21 cellular contexts compared by ENCODE assay signal in the genomic region with DNA sequence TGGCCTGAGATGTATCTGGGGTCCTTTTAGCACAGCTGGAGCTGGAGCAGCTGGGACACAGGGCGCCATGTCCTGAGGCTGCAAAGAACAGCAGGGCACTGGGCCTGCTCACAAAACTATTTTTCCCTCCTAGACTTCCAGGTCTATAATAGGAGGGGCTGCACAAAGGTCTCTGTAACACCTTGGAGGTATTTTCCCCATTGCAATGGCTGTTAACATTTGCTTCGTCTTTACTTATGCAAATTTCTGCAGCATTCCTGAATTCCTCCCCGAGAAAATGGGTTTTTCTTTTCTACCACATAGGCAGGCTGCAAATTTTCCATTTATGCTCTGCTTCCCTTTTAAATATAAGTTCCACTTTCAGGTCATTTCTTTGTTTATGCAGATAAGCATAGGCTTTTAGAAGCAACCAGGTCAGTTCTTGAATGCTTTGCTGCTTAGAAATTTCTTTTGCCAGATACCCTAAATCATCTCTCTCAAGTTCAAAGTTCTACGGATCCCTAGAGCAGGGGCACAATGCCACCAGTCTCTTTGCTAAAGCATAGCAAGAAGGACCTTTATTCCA.
"Had no signal": no experiment of that assay in that cellular context is flagged by ENCODE, and none has a peak within 500 bp of the region (broad histone marks: within the 10 kb centered on the region; RNA-seq: fewer than 3 reads in every experiment).

No MANE protein-coding gene starts in this region.

- FAIRE-seq: colon, islet of Langerhans, small intestine had no signal

- H3K27me3 ChIP-seq: esophagus muscularis mucosa, neural progenitor cell, ovary, right atrium auricular region, suprapubic skin, thyroid gland, uterus had no signal

- H3K27ac Mint-ChIP-seq: dendritic cell treated with granulocyte-macrophage colony-stimulating factor and Interleukin-4, amounts not matched to agents 40 ng/mL and 50 ng/mL, for 4 days; effector memory CD8-positive, alpha-beta T cell; mesothelial cell of epicardium; natural killer cell treated with Interleukin-12 subunit alpha and Interleukin-12 subunit beta and Interleukin-15 and Interleukin-18, amount 100 ng/mL, for 72 hours; neural progenitor cell; type B pancreatic cell had no signal

- H3K4me3 ChIP-seq: esophagus muscularis mucosa, neural progenitor cell, ovary, right atrium auricular region, suprapubic skin, thyroid gland, uterus had no signal

- H3K4me3 Mint-ChIP-seq: dendritic cell treated with granulocyte-macrophage colony-stimulating factor and Interleukin-4, amounts not matched to agents 40 ng/mL and 50 ng/mL, for 4 days; effector memory CD8-positive, alpha-beta T cell; mesothelial cell of epicardium; natural killer cell treated with Interleukin-12 subunit alpha and Interleukin-12 subunit beta and Interleukin-15 and Interleukin-18, amount 100 ng/mL, for 72 hours; neural progenitor cell; type B pancreatic cell had no signal

- H2AFZ ChIP-seq: neural progenitor cell had no signal

- H3K4me1 Mint-ChIP-seq: neural progenitor cell had no signal

- H3K4me2 ChIP-seq: neural progenitor cell had no signal

- H3K27ac ChIP-seq: epithelial cell of prostate, esophagus muscularis mucosa, neural progenitor cell, ovary, right atrium auricular region, suprapubic skin, thyroid gland, uterus had no signal

- H3K9ac ChIP-seq: neural progenitor cell had no signal

- H3K27me3 Mint-ChIP-seq: dendritic cell treated with granulocyte-macrophage colony-stimulating factor and Interleukin-4, amounts not matched to agents 40 ng/mL and 50 ng/mL, for 4 days; effector memory CD8-positive, alpha-beta T cell had no signal

- H3K36me3 Mint-ChIP-seq: mesothelial cell of epicardium, type B pancreatic cell had no signal

- H3K9me3 Mint-ChIP-seq: type B pancreatic cell had no signal

- H3K4me1 ChIP-seq: neural progenitor cell, suprapubic skin, thyroid gland, uterus had no signal

- H3K36me3 ChIP-seq: esophagus muscularis mucosa, neural progenitor cell, ovary, right atrium auricular region, suprapubic skin, thyroid gland, uterus had no signal

- DNase-seq: effector memory CD8-positive, alpha-beta T cell; kidney glomerular epithelial cell; mammary epithelial cell; nucleus accumbens; ovary; small intestine; stimulated activated CD4-positive, alpha-beta T cell treated with anti-CD3 and anti-CD28 coated beads, Interleukin-2, amount 100 ng/mL, for 48 hours; stimulated activated naive CD8-positive, alpha-beta T cell treated with anti-CD3 and anti-CD28 coated beads, Interleukin-15, Interleukin-2, amounts not matched to agents 100 U/mL and 50 U/mL, for 24 hours; thyroid gland; uterus had no signal

- ATAC-seq: effector memory CD8-positive, alpha-beta T cell; natural killer cell treated with Interleukin-12 subunit alpha and Interleukin-12 subunit beta and Interleukin-15 and Interleukin-18, amount 100 ng/mL, for 72 hours; stimulated activated naive CD8-positive, alpha-beta T cell treated with anti-CD3 and anti-CD28 coated beads, Interleukin-15, Interleukin-2, amounts not matched to agents 100 U/mL and 50 U/mL, for 24 hours had no signal

- H3K9me3 ChIP-seq: esophagus muscularis mucosa, ovary, thyroid gland had no signal
